1 cellular context compared by ENCODE assay signal in genomic region chr18:14223919-14224318, GRCh38.
DNase-seq lines count a peak whose midpoint lies in the region; ATAC-seq lines count a peak whose summit lies in the region.
"Not testable (repeated sequence)": the region's sequence is repeated elsewhere in the genome, so short reads cannot be mapped to it uniquely, and the experiment has no call there.

No MANE protein-coding gene starts in this region.

- ATAC-seq in Right ventricle myocardium inferior, result not testable (repeated sequence)

- peak; percentile 54 for DNase-seq in Right ventricle myocardium inferior (ENCODE audit: missing footprints)

- intact Hi-C loops in Right ventricle myocardium inferior (cut with DNase I), result not testable (repeated sequence)
